9 cellular contexts compared by ENCODE assay signal in the genomic region with DNA sequence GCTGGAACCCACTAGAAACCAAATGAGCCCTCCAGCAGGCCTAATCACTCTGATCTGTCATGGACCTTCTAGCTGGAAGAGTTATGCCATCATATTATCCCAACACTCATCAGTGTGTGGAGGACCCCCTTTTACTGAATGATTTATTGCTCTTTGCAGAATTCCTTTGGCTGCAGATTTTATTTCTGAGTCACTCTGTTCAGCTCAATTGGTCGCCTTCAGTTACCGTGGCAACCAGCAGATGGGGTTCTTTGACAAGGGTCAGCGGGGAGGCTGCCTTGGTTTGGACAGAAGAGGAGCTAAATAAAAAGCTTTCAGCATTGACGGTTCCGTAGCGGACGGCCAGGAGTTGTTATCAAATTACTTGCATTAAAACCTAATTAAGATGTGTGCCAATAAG.
DNase-seq lines count a peak whose midpoint lies in the region; ATAC-seq and TF ChIP-seq lines count a peak whose summit lies in the region.
"Had no signal": no experiment of that assay in that cellular context is flagged by ENCODE, and none has a peak within 500 bp of the region (broad histone marks: within the 10 kb centered on the region; RNA-seq: fewer than 3 reads in every experiment).

No MANE protein-coding gene starts in this region.

- TF ChIP-seq CTCF in AG09309 (IDR thresholded peaks at IDR 0.05; ENCODE audit: control insufficient read depth, insufficient read depth, low read depth, low read length, missing control alignments) (peak; percentile 24), astrocyte of the cerebellum (IDR thresholded peaks at IDR 0.05; ENCODE audit: low read depth, low read length, missing control alignments) (peak; percentile 61), kidney epithelial cell (IDR thresholded peaks at IDR 0.05; ENCODE audit: insufficient read depth, low read length, poor library complexity, severe bottlenecking) (peak; percentile 35)

- ATAC-seq in GM18861 (IDR thresholded peaks at IDR 0.05; ENCODE audit: unreplicated experiment) (no peak), GM19455 (IDR thresholded peaks at IDR 0.05; ENCODE audit: unreplicated experiment) (no peak)

- H3K27me3 ChIP-seq in kidney epithelial cell (ENCODE audit: control insufficient read depth, insufficient read depth, low read length): no peaks in the 10 kb centered on the region

- in situ Hi-C loops in astrocyte of the cerebellum (cut with HindIII; ENCODE audit: low sequenced_read_pairs): loop anchor here (5.0 kb wide), 1 partner anchor 106 kb away; no protein-coding TSS in a partner anchor

- H3K4me3 ChIP-seq in AG09309 (ENCODE audit: control insufficient read depth, low read depth, low read length) (no peak overlapping the region), astrocyte of the cerebellum (ENCODE audit: low read depth, low read length) (no peak overlapping the region), kidney epithelial cell (ENCODE audit: low read depth, low read length) (no peak overlapping the region)

- DNase-seq in AG09309 (ENCODE audit: low read depth) (no peak), HT1080 (ENCODE audit: low read depth) (peak; percentile 15), astrocyte of the cerebellum (ENCODE audit: low read depth) (peak; percentile 77), kidney epithelial cell (ENCODE audit: low read depth) (no peak), OCI-M2 (lab: John Stamatoyannopoulos, UW; ENCODE audit: unreplicated experiment) (no peak)
- DNase-seq in activated CD4-positive, alpha-beta T cell treated with anti-CD3 and anti-CD28 coated beads, Interleukin-2, amount 50 U/mL, for 4 hours: no peak
- DNase-seq: NCI-H2171 had no signal

- no peaks in the 10 kb centered on the region for H3K36me3 ChIP-seq in kidney epithelial cell (ENCODE audit: control insufficient read depth, insufficient read depth, low read length)

Comparison
In these comparisons a context has a peak if more than half of its experiments do, and no peak if none do; other contexts are left out.
1. DNase-seq: peak in HT1080 (single experiment) and astrocyte of the cerebellum (single experiment); none in AG09309 (single experiment), kidney epithelial cell (single experiment), activated CD4-positive, alpha-beta T cell treated with anti-CD3 and anti-CD28 coated beads, Interleukin-2, amount 50 U/mL, for 4 hours (0 of 2) and OCI-M2 (single experiment).
2. Peak in every context shown above with its lines, with median percentiles within 50 percentile points of each other: CTCF ChIP-seq.